Comparison of ENCODE assay signal across 11 cellular contexts in genomic region chr3:177447938-177448337, GRCh38.
DNase-seq lines count a peak whose midpoint lies in the region; ATAC-seq and TF ChIP-seq lines count a peak whose summit lies in the region.
"Had no signal": no experiment of that assay in that cellular context is flagged by ENCODE, and none has a peak within 500 bp of the region (broad histone marks: within the 10 kb centered on the region; RNA-seq: fewer than 3 reads in every experiment).

No MANE protein-coding gene starts in this region.

- H3K27me3 ChIP-seq in body of pancreas (no peaks in the 10 kb centered on the region), mesendoderm (ENCODE audit: insufficient read depth, low read length, poor library complexity) (no peaks in the 10 kb centered on the region), left ventricle myocardium inferior (ENCODE audit: low read depth) (no peaks in the 10 kb centered on the region)

- H3K27ac ChIP-seq in body of pancreas: peak overlapping the region in 1 of 4 donors; percentile 24
- no peak overlapping the region for H3K27ac ChIP-seq in mesendoderm (ENCODE audit: low read depth, low read length)
- H3K27ac ChIP-seq in left ventricle myocardium inferior (replicated peaks): no peak overlapping the region

- H3K9ac ChIP-seq in mesendoderm (ENCODE audit: low read length): no peak overlapping the region

- H3K36me3 ChIP-seq in body of pancreas (replicated peaks in 1 of 2; ENCODE audit: insufficient read depth in 1 of 2, low read depth in 2 of 2): no peaks in the 10 kb centered on the region
- H3K36me3 ChIP-seq in mesendoderm (ENCODE audit: control insufficient read depth, insufficient read depth, low read length): no peaks in the 10 kb centered on the region
- no peaks in the 10 kb centered on the region for H3K36me3 ChIP-seq in left ventricle myocardium inferior

- H3K27ac Mint-ChIP-seq in natural killer cell treated with Interleukin-12 subunit alpha and Interleukin-12 subunit beta and Interleukin-15 and Interleukin-18, amount 100 ng/mL, for 72 hours: peak overlapping the region in 1 of 2 donors; percentile 83
- no peak overlapping the region for H3K27ac Mint-ChIP-seq in natural killer cell
- H3K27ac Mint-ChIP-seq: dendritic cell treated with granulocyte-macrophage colony-stimulating factor and Interleukin-4, amounts not matched to agents 40 ng/mL and 50 ng/mL, for 4 days had no signal

- H3K27me3 Mint-ChIP-seq in natural killer cell treated with Interleukin-12 subunit alpha and Interleukin-12 subunit beta and Interleukin-15 and Interleukin-18, amount 100 ng/mL, for 72 hours: no peaks in the 10 kb centered on the region
- no peaks in the 10 kb centered on the region for H3K27me3 Mint-ChIP-seq in natural killer cell (ENCODE audit: low read depth in 2 of 2)
- H3K27me3 Mint-ChIP-seq: dendritic cell treated with granulocyte-macrophage colony-stimulating factor and Interleukin-4, amounts not matched to agents 40 ng/mL and 50 ng/mL, for 4 days had no signal

- 33 to 47% methylated on average over 3 of the region's 3 CpGs for WGBS in body of pancreas, 2 donors
- WGBS in mesendoderm (ENCODE audit: extremely low coverage, insufficient coverage, low lambda C conversion rate): no CpG with 5 or more reads among the region's 3 CpGs

- H4K8ac ChIP-seq in mesendoderm (ENCODE audit: low read depth, low read length): no peak overlapping the region

- no peak overlapping the region for H2AK5ac ChIP-seq in mesendoderm (ENCODE audit: low read length)

- H3K9me3 ChIP-seq in body of pancreas (no peaks in the 10 kb centered on the region), left ventricle myocardium inferior (replicated peaks) (no peaks in the 10 kb centered on the region)

- H3K4me1 Mint-ChIP-seq in natural killer cell treated with Interleukin-12 subunit alpha and Interleukin-12 subunit beta and Interleukin-15 and Interleukin-18, amount 100 ng/mL, for 72 hours (ENCODE audit: low read depth in 2 of 2): peaks cover 17 to 23% of the 10 kb centered on the region in 2 donors
- H3K4me1 Mint-ChIP-seq in natural killer cell: peaks cover 13 to 14% of the 10 kb centered on the region in 2 donors

- no peak overlapping the region for H3K23ac ChIP-seq in mesendoderm (ENCODE audit: low read length)

- H3K4me3 Mint-ChIP-seq in natural killer cell treated with Interleukin-12 subunit alpha and Interleukin-12 subunit beta and Interleukin-15 and Interleukin-18, amount 100 ng/mL, for 72 hours: peak overlapping the region; percentile 63
- H3K4me3 Mint-ChIP-seq in natural killer cell: no peak overlapping the region
- H3K4me3 Mint-ChIP-seq: dendritic cell treated with granulocyte-macrophage colony-stimulating factor and Interleukin-4, amounts not matched to agents 40 ng/mL and 50 ng/mL, for 4 days had no signal

- H3K18ac ChIP-seq in mesendoderm (ENCODE audit: low read length): peak overlapping the region; percentile 9

- no peak overlapping the region for H3K4me2 ChIP-seq in mesendoderm (ENCODE audit: low read length)

- no peak overlapping the region for H2BK15ac ChIP-seq in mesendoderm (replicated peaks; ENCODE audit: low read depth)

- H4K5ac ChIP-seq in mesendoderm (ENCODE audit: low read length): no peak overlapping the region

- intact Hi-C loops in natural killer cell (cut with micrococcal nuclease): no loop called here
- intact Hi-C loops in body of pancreas (cut with DNase I): no loop called here
- intact Hi-C loops in left ventricle myocardium inferior (cut with micrococcal nuclease): no loop called here

- no peak for TF ChIP-seq POLR2A in body of pancreas (IDR thresholded peaks at IDR 0.05)

- H3K4ac ChIP-seq in mesendoderm (ENCODE audit: low read depth, low read length): no peak overlapping the region

- H3K9me3 Mint-ChIP-seq in natural killer cell treated with Interleukin-12 subunit alpha and Interleukin-12 subunit beta and Interleukin-15 and Interleukin-18, amount 100 ng/mL, for 72 hours: no peaks in the 10 kb centered on the region
- H3K9me3 Mint-ChIP-seq in natural killer cell: no peaks in the 10 kb centered on the region
- H3K9me3 Mint-ChIP-seq: dendritic cell treated with granulocyte-macrophage colony-stimulating factor and Interleukin-4, amounts not matched to agents 40 ng/mL and 50 ng/mL, for 4 days had no signal

- no peaks in the 10 kb centered on the region for H3K79me1 ChIP-seq in mesendoderm (ENCODE audit: low read length)

- TF ChIP-seq CTCF in natural killer cell (IDR thresholded peaks at IDR 0.05) (no peak), body of pancreas (IDR thresholded peaks at IDR 0.05) (no peak), left ventricle myocardium inferior (IDR thresholded peaks at IDR 0.05; ENCODE audit: borderline replicate concordance) (no peak)

- no peak for DNase-seq in natural killer cell treated with Interleukin-12 subunit alpha and Interleukin-12 subunit beta and Interleukin-15 and Interleukin-18, amount 100 ng/mL, for 72 hours (ENCODE audit: low spot score)
- DNase-seq in natural killer cell (no peak), body of pancreas (peak; percentile 64 to 79 (median 70)), mesendoderm (no peak), NOMO-1 (lab: John Stamatoyannopoulos, UW; ENCODE audit: unreplicated experiment in 2 of 2) (no peak), left ventricle myocardium inferior (no peak)
- DNase-seq in activated CD4-positive, alpha-beta T cell treated with anti-CD3 and anti-CD28 coated beads, Interleukin-2, amount 50 U/mL, for 48 hours: no peak
- no peak for DNase-seq in activated CD4-positive, alpha-beta T cell treated with anti-CD3 and anti-CD28 coated beads for 48 hours
- DNase-seq: KG1, Right ventricle myocardium superior had no signal

- no peaks in the 10 kb centered on the region for H3K79me2 ChIP-seq in mesendoderm (ENCODE audit: control insufficient read depth, insufficient read depth, low read length)

- no peaks in the 10 kb centered on the region for H3K36me3 Mint-ChIP-seq in natural killer cell treated with Interleukin-12 subunit alpha and Interleukin-12 subunit beta and Interleukin-15 and Interleukin-18, amount 100 ng/mL, for 72 hours
- H3K36me3 Mint-ChIP-seq in natural killer cell: no peaks in the 10 kb centered on the region

- no peak overlapping the region for H2BK5ac ChIP-seq in mesendoderm (ENCODE audit: low read length)

- ATAC-seq in natural killer cell treated with Interleukin-12 subunit alpha and Interleukin-12 subunit beta and Interleukin-15 and Interleukin-18, amount 100 ng/mL, for 72 hours: no peak
- ATAC-seq in natural killer cell (no peak), body of pancreas (peak; percentile 82)

- peaks cover 5% of the 10 kb centered on the region for H3K4me1 ChIP-seq in body of pancreas
- no peaks in the 10 kb centered on the region for H3K4me1 ChIP-seq in mesendoderm (ENCODE audit: control insufficient read depth, low read depth, low read length)
- H3K4me1 ChIP-seq in left ventricle myocardium inferior: peaks cover 22% of the 10 kb centered on the region

- H3K4me3 ChIP-seq in body of pancreas: no peak overlapping the region
- H3K4me3 ChIP-seq in mesendoderm (ENCODE audit: low read length): no peak overlapping the region
- H3K4me3 ChIP-seq in left ventricle myocardium inferior: no peak overlapping the region

- H3K56ac ChIP-seq in mesendoderm (ENCODE audit: low read length): no peak overlapping the region

- H2BK120ac ChIP-seq in mesendoderm (ENCODE audit: low read depth, low read length): no peak overlapping the region

Comparison
In these comparisons a context has a peak if more than half of its experiments do, and no peak if none do; other contexts are left out.
1. DNase-seq: peak in body of pancreas (4 of 4); none in natural killer cell treated with Interleukin-12 subunit alpha and Interleukin-12 subunit beta and Interleukin-15 and Interleukin-18, amount 100 ng/mL, for 72 hours (single experiment), natural killer cell (single experiment), mesendoderm (single experiment), NOMO-1 (0 of 2), activated CD4-positive, alpha-beta T cell treated with anti-CD3 and anti-CD28 coated beads, Interleukin-2, amount 50 U/mL, for 48 hours (0 of 2), left ventricle myocardium inferior (single experiment) and activated CD4-positive, alpha-beta T cell treated with anti-CD3 and anti-CD28 coated beads for 48 hours (single experiment).